ENCODE assay signal across 3 cellular contexts in the genomic region with DNA sequence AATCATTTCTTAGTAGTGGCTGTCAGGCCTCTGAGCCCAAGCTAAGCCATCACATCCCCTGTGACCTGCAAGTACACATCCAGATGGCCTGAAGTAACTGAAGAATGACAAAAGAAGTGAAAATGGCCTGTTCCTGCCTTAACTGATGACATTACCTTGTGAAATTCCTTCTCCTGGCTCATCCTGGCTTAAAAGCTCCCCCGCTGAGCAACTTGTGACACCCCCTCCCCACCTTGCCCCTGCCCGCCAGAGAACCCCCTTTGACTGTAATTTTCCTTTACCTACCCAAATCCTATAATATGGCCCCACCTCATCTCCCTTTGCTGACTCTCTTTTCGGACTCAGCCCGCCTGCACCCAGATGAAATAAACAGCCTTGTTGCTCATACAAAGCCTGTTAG. TPM values are rescaled to one million over a fixed set of nuclear protein-coding genes. Genes with fewer than 3 reads are reported as not detected.
"Had no signal": no experiment of that assay in that cellular context is flagged by ENCODE, and none has a peak within 500 bp of the region (broad histone marks: within the 10 kb centered on the region; RNA-seq: fewer than 3 reads in every experiment).

No MANE protein-coding gene starts in this region.

RNA-seq across cellular contexts. Expression of gene LDB2, which starts 20.3 kb away (rescaled TPM):
- total RNA-seq: OCI-LY7, PC-3 had no signal
- polyA plus RNA-seq: IgD-negative memory B cell had no signal
